11 cellular contexts compared by ENCODE assay signal in genomic region chr13:95207769-95208366, GRCh38.
DNase-seq lines count a peak whose midpoint lies in the region; ATAC-seq and TF ChIP-seq lines count a peak whose summit lies in the region.
"Had no signal": no experiment of that assay in that cellular context is flagged by ENCODE, and none has a peak within 500 bp of the region (broad histone marks: within the 10 kb centered on the region; RNA-seq: fewer than 3 reads in every experiment).

No MANE protein-coding gene starts in this region.

- intact Hi-C loops in Panc1 (cut with micrococcal nuclease; ENCODE audit: unreplicated experiment), result no loop called here

- H3K36me3 ChIP-seq in Panc1 (ENCODE audit: control insufficient read depth, insufficient read depth, low read length) (peaks cover 5% of the 10 kb centered on the region; the same call in 1 of the 2 replicates), gastroesophageal sphincter (peaks cover 0 to 16% of the 10 kb centered on the region in 2 donors)

- no peaks in the 10 kb centered on the region for H3K36me3 Mint-ChIP-seq in osteocyte (ENCODE audit: unreplicated experiment)

- CTCF ChIA-PET in GM10248 (lab: Yijun Ruan, JAX) (interaction anchor here (0.8 to 3.3 kb wide), 10 partner anchors 14 to 199 kb away, joined by 3 to 21 read pairs (median 6); no protein-coding TSS in a partner anchor), Panc1 (lab: Charles Lee) (no interaction called here)

- no peak for TF ChIP-seq EP300 in gastroesophageal sphincter (IDR thresholded peaks at IDR 0.05)

- no peaks in the 10 kb centered on the region for H3K4me1 Mint-ChIP-seq in osteocyte (ENCODE audit: unreplicated experiment)

- no peak for TF ChIP-seq POLR2A in gastroesophageal sphincter (IDR thresholded peaks at IDR 0.05)

- WGBS in gastroesophageal sphincter (ENCODE audit: low coverage in 1 of 2), 2 donors, result 78 to 82% methylated on average over 9 to 11 of the region's 12 CpGs

- H3K27ac ChIP-seq in Panc1 (ENCODE audit: low read length) (0 out of 2 replicates have a peak overlapping the region, but pooled peaks have one; percentile 23), gastroesophageal sphincter (no peak overlapping the region)
- H3K27ac ChIP-seq: SJSA1 had no signal

- POLR2A ChIA-PET in GM10248 (lab: Yijun Ruan, JAX), result interaction anchor here (0.7 kb wide), 1 partner anchor 37 kb away, joined by 4 read pairs; no protein-coding TSS in a partner anchor
- POLR2A ChIA-PET in Panc1 (lab: Charles Lee), result no interaction called here

- H3K4me1 ChIP-seq in Panc1 (ENCODE audit: control insufficient read depth, insufficient read depth, low read length) (no peaks in the 10 kb centered on the region), gastroesophageal sphincter (no peaks in the 10 kb centered on the region)
- H3K4me1 ChIP-seq: SJSA1 had no signal

- H3K9me3 Mint-ChIP-seq in osteocyte (ENCODE audit: unreplicated experiment), result no peaks in the 10 kb centered on the region

- H3K27me3 ChIP-seq in Panc1 (ENCODE audit: control insufficient read depth, insufficient read depth, low read length) (no peaks in the 10 kb centered on the region), gastroesophageal sphincter (no peaks in the 10 kb centered on the region)
- H3K27me3 ChIP-seq: SJSA1 had no signal

- no peaks in the 10 kb centered on the region for H3K9me3 ChIP-seq in Panc1 (ENCODE audit: control insufficient read depth, insufficient read depth, low read depth, low read length)
- no peaks in the 10 kb centered on the region for H3K9me3 ChIP-seq in gastroesophageal sphincter
- H3K9me3 ChIP-seq: SJSA1 had no signal

- DNase-seq in GM10248 (ENCODE audit: extremely low spot score), result peak; percentile 28
- DNase-seq in Panc1 (ENCODE audit: low read depth, low spot score), result no peak
- DNase-seq in activated effector memory CD4-positive, alpha-beta T cell treated with Interleukin-2 at 50 U/mL for 16 hours, result no peak
- DNase-seq in osteocyte (ENCODE audit: extremely low spot score, unreplicated experiment), result no peak
- no peak for DNase-seq in NCI-H2196 (lab: John Stamatoyannopoulos, UW; ENCODE audit: unreplicated experiment)
- DNase-seq: NCI-H2171, posterior cingulate gyrus had no signal

- ATAC-seq in GM19452 (IDR thresholded peaks at IDR 0.05; ENCODE audit: unreplicated experiment), result peak; percentile 84
- peak; percentile 66 for ATAC-seq in HG02943 (IDR thresholded peaks at IDR 0.05; ENCODE audit: low read depth, unreplicated experiment)
- no peak for ATAC-seq in Panc1
- no peak for ATAC-seq in gastroesophageal sphincter

- in situ Hi-C loops in Panc1 (cut with HindIII; ENCODE audit: low pct_unique_long_range_greater_than_20kb, low sequenced_read_pairs), result no loop called here

- H3K27me3 Mint-ChIP-seq in osteocyte (ENCODE audit: unreplicated experiment), result no peaks in the 10 kb centered on the region

- H3K4me3 Mint-ChIP-seq in osteocyte (ENCODE audit: unreplicated experiment), result no peak overlapping the region

- TF ChIP-seq CTCF in GM10248 (IDR thresholded peaks at IDR 0.05; ENCODE audit: control extremely low read depth, extremely low read depth, low read depth, missing control alignments), result no peak
- TF ChIP-seq CTCF in Panc1 (IDR thresholded peaks at IDR 0.05), result no peak
- no peak for TF ChIP-seq CTCF in gastroesophageal sphincter (IDR thresholded peaks at IDR 0.05)
- TF ChIP-seq CTCF in osteocyte (IDR thresholded peaks at IDR 0.05), result no peak

- no peak overlapping the region for H3K27ac Mint-ChIP-seq in osteocyte (ENCODE audit: unreplicated experiment)

- TSS peak; percentile 25 for BruUV-seq in Panc1 (replicated peaks; lab: Mats Ljungman, UMichigan)

- H3K4me3 ChIP-seq in Panc1 (ENCODE audit: low read depth in 2 of 2, low read length in 2 of 2) (no peak overlapping the region), gastroesophageal sphincter (no peak overlapping the region)
- H3K4me3 ChIP-seq: SJSA1 had no signal

Comparison
In these comparisons a context has a peak if more than half of its experiments do, and no peak if none do; other contexts are left out.
1. ATAC-seq: peak in GM19452 (single experiment) and HG02943 (single experiment); none in Panc1 (single experiment) and gastroesophageal sphincter (single experiment).